8 cellular contexts compared by ENCODE assay signal in the genomic region with DNA sequence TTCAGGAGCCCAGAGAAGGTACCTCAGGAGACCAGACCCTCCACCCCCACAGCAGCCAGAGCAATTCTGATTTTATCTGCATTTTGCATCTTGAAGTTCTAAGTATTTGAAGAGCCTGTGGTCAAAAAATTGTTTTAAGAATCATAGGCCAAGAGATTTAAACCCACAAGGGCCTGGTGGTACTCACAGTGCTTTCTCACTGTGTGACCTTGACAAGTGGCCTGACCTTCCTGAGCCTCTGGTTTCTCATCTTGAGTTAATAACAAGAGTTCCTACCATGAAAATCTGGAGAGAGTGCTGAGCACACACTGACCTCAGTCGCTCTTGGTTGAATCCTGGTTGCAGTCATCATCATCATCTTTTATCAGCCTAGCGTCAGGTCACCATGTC. TPM values are rescaled to one million over a fixed set of nuclear protein-coding genes. Genes with fewer than 3 reads are reported as not detected.
DNase-seq lines count a peak whose midpoint lies in the region; ATAC-seq and TF ChIP-seq lines count a peak whose summit lies in the region.

No MANE protein-coding gene starts in this region.

- peaks cover 79% of the 10 kb centered on the region for H3K36me3 Mint-ChIP-seq in GM23338 (ENCODE audit: low read depth)
- H3K36me3 Mint-ChIP-seq in activated CD8-positive, alpha-beta T cell treated with anti-CD3 and anti-CD28 coated beads for 36 hours (ENCODE audit: low read depth), result peaks cover 48% of the 10 kb centered on the region

- DNase-seq in A673 (ENCODE audit: low spot score) (no peak), GM23338 (ENCODE audit: low spot score) (no peak), hepatocyte (ENCODE audit: low spot score) (no peak), NCI-H1436 treated with DMSO at 0.1 percent for 48 hours (lab: John Stamatoyannopoulos, UW) (no peak), pons (ENCODE audit: low spot score) (no peak), left lung (no peak)
- no peak for DNase-seq in activated CD8-positive, alpha-beta T cell treated with anti-CD3 and anti-CD28 coated beads for 36 hours

- TF ChIP-seq CTCF in A673 (conservative IDR thresholded peaks at IDR 0.05; ENCODE audit: low read depth, low read length) (no peak), GM23338 (conservative IDR thresholded peaks at IDR 0.05; ENCODE audit: low read depth in 2 of 2) (no peak), hepatocyte (IDR thresholded peaks at IDR 0.05; ENCODE audit: poor library complexity) (no peak), left lung (IDR thresholded peaks at IDR 0.05) (no peak)
- no peak for TF ChIP-seq CTCF in activated CD8-positive, alpha-beta T cell treated with anti-CD3 and anti-CD28 coated beads for 36 hours (IDR thresholded peaks at IDR 0.05)

- H3K4me3 Mint-ChIP-seq in GM23338, result no peak overlapping the region
- H3K4me3 Mint-ChIP-seq in activated CD8-positive, alpha-beta T cell treated with anti-CD3 and anti-CD28 coated beads for 36 hours, result no peak overlapping the region

- peaks cover 6% of the 10 kb centered on the region for H3K4me1 ChIP-seq in A673 (ENCODE audit: insufficient read depth, low read length, poor library complexity, severe bottlenecking)
- peaks cover 6% of the 10 kb centered on the region; the same call in 1 of the 2 replicates for H3K4me1 ChIP-seq in GM23338 (ENCODE audit: insufficient read depth)
- peaks cover 4% of the 10 kb centered on the region for H3K4me1 ChIP-seq in hepatocyte (ENCODE audit: insufficient read depth)
- H3K4me1 ChIP-seq in left lung, result peaks cover 8 to 39% of the 10 kb centered on the region in 2 donors

- POLR2A ChIA-PET in A673 (lab: Charles Lee; ENCODE audit: low non-redundant PET), result no interaction called here
- POLR2A ChIA-PET in activated CD8-positive, alpha-beta T cell treated with anti-CD3 and anti-CD28 coated beads for 36 hours (lab: Charles Lee), result interaction anchor here (1.0 to 1.9 kb wide), 5 partner anchors 9 to 53 kb away, joined by 3 to 9 read pairs (median 3); no protein-coding TSS in a partner anchor

- H3K4me1 Mint-ChIP-seq in GM23338, result peaks cover 13% of the 10 kb centered on the region; the same call in 2 of the 3 replicates
- peaks cover 22% of the 10 kb centered on the region for H3K4me1 Mint-ChIP-seq in activated CD8-positive, alpha-beta T cell treated with anti-CD3 and anti-CD28 coated beads for 36 hours (ENCODE audit: low read depth)

- H3K79me2 ChIP-seq in GM23338 (replicated peaks; ENCODE audit: insufficient read depth) (no peaks in the 10 kb centered on the region), hepatocyte (no peaks in the 10 kb centered on the region)

- no peak for ATAC-seq in GM23338
- ATAC-seq in activated CD8-positive, alpha-beta T cell treated with anti-CD3 and anti-CD28 coated beads for 36 hours, result no peak
- ATAC-seq in GM21723 (IDR thresholded peaks at IDR 0.05; ENCODE audit: unreplicated experiment), result no peak
- ATAC-seq in left lung, result no peak

- H3K27me3 ChIP-seq in A673 (replicated peaks; ENCODE audit: insufficient read depth, low read depth, low read length, poor library complexity) (no peaks in the 10 kb centered on the region), GM23338 (ENCODE audit: insufficient read depth) (no peaks in the 10 kb centered on the region), hepatocyte (no peaks in the 10 kb centered on the region), left lung (no peaks in the 10 kb centered on the region)

- BruUV-seq in A673 (replicated peaks; lab: Mats Ljungman, UMichigan), result no TSS peak

- H3K4me3 ChIP-seq in A673 (ENCODE audit: low read depth, low read length, poor library complexity, severe bottlenecking), result no peak overlapping the region
- no peak overlapping the region for H3K4me3 ChIP-seq in GM23338
- H3K4me3 ChIP-seq in hepatocyte, result no peak overlapping the region
- no peak overlapping the region for H3K4me3 ChIP-seq in left lung

- H3K9me3 ChIP-seq in A673 (ENCODE audit: low read depth, low read length, poor library complexity, severe bottlenecking), result no peaks in the 10 kb centered on the region
- no peaks in the 10 kb centered on the region for H3K9me3 ChIP-seq in hepatocyte (ENCODE audit: low read depth)
- H3K9me3 ChIP-seq in left lung, result no peaks in the 10 kb centered on the region

- 85% methylated on average over 2 of the region's 2 CpGs for WGBS in hepatocyte (ENCODE audit: low lambda C conversion rate, missing lambda C conversion rate)

- H2AFZ ChIP-seq in GM23338 (no peak overlapping the region), hepatocyte (no peak overlapping the region)

- H3K36me3 ChIP-seq in A673 (ENCODE audit: insufficient read depth, low read length, poor library complexity, severe bottlenecking) (peaks cover 44% of the 10 kb centered on the region), GM23338 (ENCODE audit: insufficient read depth) (peaks cover 59% of the 10 kb centered on the region), hepatocyte (replicated peaks; ENCODE audit: insufficient read depth, low read depth) (no peaks in the 10 kb centered on the region), left lung (peaks cover 0 to 85% of the 10 kb centered on the region in 2 donors)

- H3K27me3 Mint-ChIP-seq in GM23338 (ENCODE audit: insufficient read depth, low read depth, poor library complexity), result peaks cover 39% of the 10 kb centered on the region
- no peaks in the 10 kb centered on the region for H3K27me3 Mint-ChIP-seq in activated CD8-positive, alpha-beta T cell treated with anti-CD3 and anti-CD28 coated beads for 36 hours

- CTCF ChIA-PET in A673 (lab: Charles Lee), result interaction anchor here (0.6 to 6.3 kb wide), 7 partner anchors 10 to 56 kb away, joined by 3 to 147 read pairs (median 4); no protein-coding TSS in a partner anchor
- CTCF ChIA-PET in activated CD8-positive, alpha-beta T cell treated with anti-CD3 and anti-CD28 coated beads for 36 hours (lab: Charles Lee), result interaction anchor here (0.8 to 30.6 kb wide), 18 partner anchors 8 to 154 kb away, joined by 3 to 1008 read pairs (median 6); a partner anchor contains a TSS

- no peak overlapping the region for H3K4me2 ChIP-seq in GM23338
- no peak overlapping the region for H3K4me2 ChIP-seq in hepatocyte

- no peaks in the 10 kb centered on the region; the same call in 2 of the 3 replicates for H3K9me3 Mint-ChIP-seq in GM23338
- no peaks in the 10 kb centered on the region for H3K9me3 Mint-ChIP-seq in activated CD8-positive, alpha-beta T cell treated with anti-CD3 and anti-CD28 coated beads for 36 hours

- peaks cover 75% of the 10 kb centered on the region for H3F3A ChIP-seq in GM23338 (replicated peaks; ENCODE audit: low read depth)

- H3K9me2 ChIP-seq in GM23338 (ENCODE audit: insufficient read depth) (no peaks in the 10 kb centered on the region), hepatocyte (replicated peaks; ENCODE audit: insufficient read depth) (no peaks in the 10 kb centered on the region)

- peaks cover 12% of the 10 kb centered on the region; the same call in 1 of the 2 replicates for H4K20me1 ChIP-seq in GM23338 (replicated peaks; ENCODE audit: insufficient read depth)
- H4K20me1 ChIP-seq in hepatocyte (ENCODE audit: insufficient read depth, poor library complexity, severe bottlenecking), result no peaks in the 10 kb centered on the region

- intact Hi-C loops in A673 (cut with micrococcal nuclease; ENCODE audit: unreplicated experiment) (loop anchor here (1.0 kb wide), 1 partner anchor 53 kb away; no protein-coding TSS in a partner anchor), left lung (cut with DNase I) (loop anchor here in 1 of 2 donors (10.0 kb wide), 1 partner anchor 55 kb away; no protein-coding TSS in a partner anchor)
- intact Hi-C loops in activated CD8-positive, alpha-beta T cell treated with anti-CD3 and anti-CD28 coated beads for 36 hours (cut with micrococcal nuclease), result no loop called here

- H3K27ac Mint-ChIP-seq in GM23338, result peak overlapping the region; percentile 97
- H3K27ac Mint-ChIP-seq in activated CD8-positive, alpha-beta T cell treated with anti-CD3 and anti-CD28 coated beads for 36 hours, result peak overlapping the region; percentile 76

- H3K27ac ChIP-seq in A673 (ENCODE audit: low read depth, low read length, poor library complexity, severe bottlenecking) (peak overlapping the region; percentile 61), GM23338 (ENCODE audit: low read depth) (peak overlapping the region; percentile 90), hepatocyte (peak overlapping the region; percentile 12), left lung (peak overlapping the region in 1 of 2 donors; percentile 84)

TF ChIP-seq in GM23338, 12 proteins besides CTCF, POLR2A, EP300 and RAD21 (continues in another document):
- TF ChIP-seq ZNF331 (CRISPR knock-in tag; IDR thresholded peaks at IDR 0.05; ENCODE audit: low read depth) (no peak), POLR2AphosphoS5 (IDR thresholded peaks at IDR 0.05; ENCODE audit: low read depth) (no peak), CREB1 (CRISPR knock-in tag; IDR thresholded peaks at IDR 0.05; ENCODE audit: low read depth) (no peak)

RNA-seq across cellular contexts. Expression of a gene that starts 45.4 kb away (rescaled TPM):
- 24.6 and 39.3 TPM in 2 replicates for total RNA-seq in A673 (2021)
- total RNA-seq in GM23338 (2014; rRNA removed; shearing (Covaris generic)), result 452 and 479 TPM in 2 replicates
- 221 and 224 TPM in 2 replicates for polyA plus RNA-seq in GM23338 (2016; fragmentation: Nextera tagmentation; extraction: Ambion mirVana)
- total RNA-seq in activated CD8-positive, alpha-beta T cell treated with anti-CD3 and anti-CD28 coated beads for 36 hours, result under 1 TPM; 0.41 to 0.54 TPM
- total RNA-seq in hepatocyte, result 616 and 651 TPM in 2 replicates
- 310 and 388 TPM in 2 replicates for polyA plus RNA-seq in hepatocyte
- 100 to 1,000 TPM; 185 to 297 TPM for total RNA-seq in left lung

RNA-seq across cellular contexts. Expression of a gene that starts 45.5 kb away (rescaled TPM):
- total RNA-seq in A673 (2021), result 182 and 196 TPM in 2 replicates
- total RNA-seq in GM23338 (2014; rRNA removed; shearing (Covaris generic)), result 103 and 126 TPM in 2 replicates
- polyA plus RNA-seq in GM23338 (2016; fragmentation: Nextera tagmentation; extraction: Ambion mirVana), result 147 and 150 TPM in 2 replicates
- total RNA-seq in activated CD8-positive, alpha-beta T cell treated with anti-CD3 and anti-CD28 coated beads for 36 hours, result 10 to 100 TPM; 91.6 to 95.5 TPM
- total RNA-seq in hepatocyte, result 219 and 228 TPM in 2 replicates
- polyA plus RNA-seq in hepatocyte, result 460 and 461 TPM in 2 replicates
- 100 to 1,000 TPM; 185 to 282 TPM for total RNA-seq in left lung

Comparison
In these comparisons a context has a peak if more than half of its experiments do, and no peak if none do; other contexts are left out.
1. RNA of a gene that starts 45.4 kb away (total RNA-seq): 616 to 651 TPM in hepatocyte, 452 to 479 TPM in GM23338, 185 to 297 TPM in left lung and 24.6 to 39.3 TPM in A673; 0.41 to 0.54 TPM in activated CD8-positive, alpha-beta T cell treated with anti-CD3 and anti-CD28 coated beads for 36 hours; every median in the first group is over 10 times any median in the second.